20 cellular contexts compared by ENCODE assay signal in the genomic region with DNA sequence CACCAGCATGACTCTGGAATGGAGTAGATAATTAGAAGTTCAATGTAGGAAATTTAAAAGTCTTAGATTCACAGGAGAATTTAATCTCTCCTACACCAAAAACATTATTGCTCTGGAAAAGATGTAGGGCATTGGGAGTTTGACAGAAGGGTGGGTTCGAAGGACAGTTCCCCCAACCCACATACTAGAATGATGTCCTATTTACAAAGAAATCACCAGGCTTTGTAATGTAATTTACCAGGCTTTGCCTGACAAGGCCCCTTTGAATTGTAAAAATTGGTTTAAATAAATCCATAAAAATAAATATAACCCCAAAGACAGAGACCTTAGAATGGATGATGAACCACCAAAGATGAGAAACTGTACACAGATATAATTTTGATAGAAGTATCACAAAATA.
A peak's percentile ranks its signal among the peaks of the same experiment; 100 is the strongest.
DNase-seq lines count a peak whose midpoint lies in the region; FAIRE-seq and TF ChIP-seq lines count a peak whose summit lies in the region.
"Had no signal": no experiment of that assay in that cellular context is flagged by ENCODE, and none has a peak within 500 bp of the region (broad histone marks: within the 10 kb centered on the region; RNA-seq: fewer than 3 reads in every experiment).

No MANE protein-coding gene starts in this region.

- H3K36me3 ChIP-seq in ES-I3 (ENCODE audit: insufficient read depth, low read length), result no peaks in the 10 kb centered on the region
- no peaks in the 10 kb centered on the region for H3K36me3 ChIP-seq in HUES6 (ENCODE audit: control insufficient read depth, insufficient read depth, low read length)
- H3K36me3 ChIP-seq in H1 (ENCODE audit: control insufficient read depth in 2 of 4, insufficient read depth in 4 of 4, low read length in 3 of 4), result no peaks in the 10 kb centered on the region
- H3K36me3 ChIP-seq: HAP-1 had no signal

- no peaks in the 10 kb centered on the region for H3K79me2 ChIP-seq in H1 (ENCODE audit: control insufficient read depth in 1 of 2, insufficient read depth in 2 of 2, low read length in 2 of 2)

- H3K27ac ChIP-seq in HUES6 (ENCODE audit: low read depth, low read length) (peak overlapping the region; percentile 76), H1 (ENCODE audit: low read depth, low read length) (no peak overlapping the region)
- H3K27ac ChIP-seq: 22Rv1, A549, C4-2B had no signal

- TF ChIP-seq RAD21 in H1 (IDR thresholded peaks at IDR 0.05 in 1 of 2, conservative IDR thresholded peaks at IDR 0.05 in 1 of 2; ENCODE audit: low read depth in 2 of 2, low read length in 2 of 2), result no peak

- no peaks in the 10 kb centered on the region for H3K9me3 ChIP-seq in ES-I3 (ENCODE audit: control insufficient read depth, insufficient read depth, low read length)
- no peaks in the 10 kb centered on the region for H3K9me3 ChIP-seq in HUES6 (ENCODE audit: control insufficient read depth, insufficient read depth, low read depth, low read length)
- no peaks in the 10 kb centered on the region for H3K9me3 ChIP-seq in H1 (ENCODE audit: insufficient read depth in 2 of 2, low read depth in 1 of 2, low read length in 1 of 2)
- H3K9me3 ChIP-seq: A549, Caco-2, HAP-1 had no signal

- peak overlapping the region; percentile 50 for H4K5ac ChIP-seq in H1 (ENCODE audit: insufficient read length, low read depth, low read length)

- H2BK5ac ChIP-seq in H1 (ENCODE audit: low read depth, low read length), result peak overlapping the region; percentile 87; the same call in 1 of the 2 replicates

- H2AFZ ChIP-seq in H1 (ENCODE audit: low read length), result no peak overlapping the region

- H2AK5ac ChIP-seq in H1 (ENCODE audit: low read depth, low read length), result no peak overlapping the region

- no peak for TF ChIP-seq EP300 in H1 (IDR thresholded peaks at IDR 0.05; ENCODE audit: borderline replicate concordance in 1 of 2, low read depth in 2 of 2, low read length in 2 of 2)

- no peak overlapping the region for H2BK12ac ChIP-seq in H1 (ENCODE audit: low read depth, low read length)

- 0 out of 2 replicates have a peak overlapping the region, but pooled peaks have one; percentile 24 for H3K9ac ChIP-seq in ES-I3 (ENCODE audit: low read depth, low read length)
- H3K9ac ChIP-seq in HUES6 (ENCODE audit: low read length), result no peak overlapping the region
- no peak overlapping the region for H3K9ac ChIP-seq in H1 (replicated peaks in 1 of 4; ENCODE audit: extremely low read depth in 1 of 4, low read depth in 3 of 4, low read length in 3 of 4)

- H3K18ac ChIP-seq in H1 (ENCODE audit: extremely low read depth, low read length), result no peak overlapping the region

- no peak overlapping the region for H3K4ac ChIP-seq in H1 (replicated peaks; ENCODE audit: insufficient read length, low read depth, low read length)

- H3K79me1 ChIP-seq in H1 (ENCODE audit: low read depth, low read length), result no peaks in the 10 kb centered on the region

- H2BK120ac ChIP-seq in H1 (replicated peaks; ENCODE audit: low read depth, low read length), result no peak overlapping the region

- no peak for TF ChIP-seq CTCF in H1 (IDR thresholded peaks at IDR 0.05; ENCODE audit: control extremely low read depth in 1 of 3, insufficient read depth in 1 of 3, low read depth in 1 of 3, low read length in 3 of 3)

- peak; percentile 24 for FAIRE-seq in H1 (lab: Jason Lieb, UNC)
- FAIRE-seq: A549, D721Med, HepG2 had no signal

- H4K20me1 ChIP-seq in H1 (replicated peaks in 1 of 2; ENCODE audit: control insufficient read depth in 1 of 2, insufficient read depth in 2 of 2, low read length in 2 of 2), result no peaks in the 10 kb centered on the region

- no peak overlapping the region for H4K91ac ChIP-seq in H1 (replicated peaks; ENCODE audit: insufficient read length, low read length)

- no peak overlapping the region for H3K23ac ChIP-seq in H1 (ENCODE audit: insufficient read length)

- peaks cover 10% of the 10 kb centered on the region; the same call in 1 of the 2 replicates for H3K4me1 ChIP-seq in ES-I3 (ENCODE audit: insufficient read depth, low read length)
- H3K4me1 ChIP-seq in HUES6 (ENCODE audit: control insufficient read depth, insufficient read depth, low read length), result peaks cover 17% of the 10 kb centered on the region
- H3K4me1 ChIP-seq in H1 (replicated peaks in 1 of 4; ENCODE audit: control insufficient read depth in 3 of 4, insufficient read depth in 4 of 4, low read length in 3 of 4), result peaks cover 0 to 9% (median 5%) of the 10 kb centered on the region in 4 experiments; a peak in 4 of 7 replicates
- H3K4me1 ChIP-seq: A549, Caco-2, HAP-1 had no signal

- DNase-seq in H1 (ENCODE audit: low read depth in 1 of 2, low spot score in 2 of 2) (no peak), iPS-NIHi11 (ENCODE audit: low spot score) (peak; percentile 27), T1000 (lab: John Stamatoyannopoulos, UW) (no peak), NCI-H187 (lab: John Stamatoyannopoulos, UW) (no peak)
- DNase-seq in NK-92 treated with Interleukin-12 subunit alpha and Interleukin-12 subunit beta, amount 100 ng/mL, for 24 hours (lab: John Stamatoyannopoulos, UW), result no peak
- DNase-seq: AML-193; Caco-2; CD4-positive, alpha-beta T cell; DMS153; DMS79; GF-D8; GOT3 had no signal

- WGBS in H1 (ENCODE audit: extremely low coverage in 1 of 2, insufficient coverage in 1 of 2, insufficient read length in 1 of 2, insufficient replicate concordance in 2 of 2, low coverage in 1 of 2, low lambda C conversion rate in 2 of 2, missing lambda C conversion rate in 1 of 2), 2 experiments, result 12% methylated on average over 1 of the region's 1 CpG; no CpG with 5 or more reads in 1 of the 2 experiments

- H3K56ac ChIP-seq in H1 (replicated peaks; ENCODE audit: insufficient read length, low read depth, low read length), result no peak overlapping the region

- H3K27me3 ChIP-seq in HUES6 (ENCODE audit: control insufficient read depth, insufficient read depth, low read length) (no peaks in the 10 kb centered on the region), H1 (replicated peaks in 1 of 4; ENCODE audit: control insufficient read depth in 3 of 4, extremely low read depth in 1 of 4, insufficient read depth in 3 of 4, low read length in 3 of 4) (no peaks in the 10 kb centered on the region; a peak in 1 of 7 replicates)

- H2BK20ac ChIP-seq in H1 (ENCODE audit: low read length), result no peak overlapping the region

- TF ChIP-seq POLR2A in H1 (IDR thresholded peaks at IDR 0.05; ENCODE audit: control extremely low read depth in 1 of 2, low read depth in 2 of 2, low read length in 2 of 2), result no peak

- no peak overlapping the region for H3K14ac ChIP-seq in H1 (ENCODE audit: insufficient read length)

- H3K4me3 ChIP-seq in HUES6 (ENCODE audit: low read depth, low read length) (peak overlapping the region; percentile 29), H1 (ENCODE audit: extremely low read depth in 1 of 4, insufficient read depth in 2 of 4, low read depth in 3 of 4, low read length in 4 of 4) (peak overlapping the region in 1 of 4 experiments; percentile 46; a peak in 1 of 8 replicates)
- H3K4me3 ChIP-seq: A549, HAP-1 had no signal

- no peaks in the 10 kb centered on the region for H3K23me2 ChIP-seq in H1 (ENCODE audit: low read depth, low read length)

- H2BK15ac ChIP-seq in H1 (ENCODE audit: low read length), result no peak overlapping the region

- no peak overlapping the region for H4K8ac ChIP-seq in H1 (ENCODE audit: extremely low read depth, insufficient read depth, low read length)

- POLR2A ChIA-PET in H1 (lab: Charles Lee; ENCODE audit: partially characterized antibody), result no interaction called here

- peak overlapping the region; percentile 35 to 52 for H3K4me2 ChIP-seq in H1 (ENCODE audit: insufficient read depth in 1 of 2, low read depth in 2 of 2, low read length in 2 of 2)
- H3K4me2 ChIP-seq: A549 had no signal

- CTCF ChIA-PET in H1 (lab: Charles Lee; ENCODE audit: partially characterized antibody), result no interaction called here

TF ChIP-seq in H1, 55 proteins besides CTCF, POLR2A, EP300 and RAD21:
- TF ChIP-seq POU5F1 (IDR thresholded peaks at IDR 0.05; ENCODE audit: low read depth, low read length) (0 out of 2 replicates have a peak, but pooled peaks have one; percentile 25), TCF12 (IDR thresholded peaks at IDR 0.05; ENCODE audit: low read depth, low read length) (no peak)
